8 cellular contexts compared by ENCODE assay signal in genomic region chr16:75108792-75109731, GRCh38.
DNase-seq lines count a peak whose midpoint lies in the region; ATAC-seq, FAIRE-seq and TF ChIP-seq lines count a peak whose summit lies in the region.

No MANE protein-coding gene starts in this region.

- no peak overlapping the region for H3K4me3 ChIP-seq in choroid plexus epithelial cell (ENCODE audit: low read depth, low read length)

- no peak for DNase-seq in GM19239 (ENCODE audit: insufficient read length, low spot score)
- DNase-seq in NCI-H2029 treated with DMSO at 0.1 percent for 48 hours (lab: John Stamatoyannopoulos, UW): peak; percentile 30
- DNase-seq in activated CD4-positive, alpha-beta T cell treated with anti-CD3 and anti-CD28 coated beads, Interleukin-2, amount 50 U/mL, for 1 hour: peak; percentile 72
- peak; percentile 90 for DNase-seq in choroid plexus epithelial cell (ENCODE audit: low read depth)
- peak; percentile 88 for DNase-seq in medulla oblongata (ENCODE audit: extremely low spot score)
- DNase-seq in stimulated activated CD8-positive, alpha-beta memory T cell treated with anti-CD3 and anti-CD28 coated beads, Interleukin-12 subunit alpha, Interleukin-12 subunit beta, amount 100 ng/mL, for 4 hours (ENCODE audit: low read depth): peak; percentile 54
- no peak for DNase-seq in NCI-H774 (lab: John Stamatoyannopoulos, UW)

- FAIRE-seq in GM19239 (lab: Jason Lieb, UNC): peak; percentile 48

- no peak for TF ChIP-seq CTCF in choroid plexus epithelial cell (conservative IDR thresholded peaks at IDR 0.05; ENCODE audit: low read depth, low read length)

- ATAC-seq in GM19397 (IDR thresholded peaks at IDR 0.05; ENCODE audit: unreplicated experiment): no peak

Comparison
In these comparisons a context has a peak if more than half of its experiments do, and no peak if none do; other contexts are left out.
1. DNase-seq: peak in NCI-H2029 treated with DMSO at 0.1 percent for 48 hours (single experiment), activated CD4-positive, alpha-beta T cell treated with anti-CD3 and anti-CD28 coated beads, Interleukin-2, amount 50 U/mL, for 1 hour (single experiment), choroid plexus epithelial cell (single experiment), medulla oblongata (single experiment) and stimulated activated CD8-positive, alpha-beta memory T cell treated with anti-CD3 and anti-CD28 coated beads, Interleukin-12 subunit alpha, Interleukin-12 subunit beta, amount 100 ng/mL, for 4 hours (single experiment); none in GM19239 (single experiment) and NCI-H774 (single experiment).